7 cellular contexts compared by ENCODE assay signal in genomic region chr16:57985204-57986121, GRCh38. TPM values are rescaled to one million over a fixed set of nuclear protein-coding genes. Genes with fewer than 3 reads are reported as not detected.
A peak's percentile ranks its signal among the peaks of the same experiment; 100 is the strongest.
DNase-seq lines count a peak whose midpoint lies in the region; ATAC-seq and TF ChIP-seq lines count a peak whose summit lies in the region.

No MANE protein-coding gene starts in this region.

- CTCF ChIA-PET in HEK293T (lab: Yijun Ruan, JAX), result no interaction called here
- CTCF ChIA-PET in activated CD4-positive, alpha-beta memory T cell treated with anti-CD3 and anti-CD28 coated beads for 36 hours (lab: Charles Lee), result interaction anchor here (0.6 to 0.8 kb wide), 3 partner anchors 8 to 934 kb away, joined by 3 to 4 read pairs (median 3); partner anchors contain the start of gene USB1

- no peak overlapping the region for H3K27ac ChIP-seq in hepatocyte

- no peaks in the 10 kb centered on the region for H3K79me2 ChIP-seq in hepatocyte

- peak overlapping the region; percentile 87 for H3K4me3 Mint-ChIP-seq in activated CD4-positive, alpha-beta memory T cell treated with anti-CD3 and anti-CD28 coated beads for 36 hours

- no peaks in the 10 kb centered on the region for H3K27me3 ChIP-seq in hepatocyte
- H3K27me3 ChIP-seq in skeletal muscle satellite cell (ENCODE audit: control insufficient read depth, insufficient read depth, low read length), result peaks cover 49% of the 10 kb centered on the region

- DNase-seq in HEK293T (ENCODE audit: extremely low spot score) (peak; percentile 58), hepatocyte (ENCODE audit: low spot score) (peak; percentile 47), mucosa of gallbladder (ENCODE audit: low spot score) (no peak)
- DNase-seq in activated CD4-positive, alpha-beta memory T cell treated with anti-CD3 and anti-CD28 coated beads for 36 hours, result no peak

- WGBS in hepatocyte (ENCODE audit: low lambda C conversion rate, missing lambda C conversion rate), result 6% methylated on average over 36 of the region's 60 CpGs

- H3K4me1 Mint-ChIP-seq in activated CD4-positive, alpha-beta memory T cell treated with anti-CD3 and anti-CD28 coated beads for 36 hours (ENCODE audit: low read depth), result peaks cover 8% of the 10 kb centered on the region

- no peak overlapping the region for H3K9ac ChIP-seq in skeletal muscle satellite cell (ENCODE audit: low read depth, low read length)

- POLR2A ChIA-PET in HEK293T (lab: Yijun Ruan, JAX), result interaction anchor here (0.8 to 0.9 kb wide), 3 partner anchors 8 to 17 kb away, joined by 3 to 5 read pairs (median 3); no protein-coding TSS in a partner anchor
- POLR2A ChIA-PET in activated CD4-positive, alpha-beta memory T cell treated with anti-CD3 and anti-CD28 coated beads for 36 hours (lab: Charles Lee), result interaction anchor here (1.2 to 1.3 kb wide), 2 partner anchors 13 to 14 kb away, joined by 4 read pairs; partner anchors contain the start of gene ZNF319

- H3K4me2 ChIP-seq in hepatocyte (peak overlapping the region; percentile 93), skeletal muscle satellite cell (ENCODE audit: low read length) (peak overlapping the region; percentile 69)

- H3K9me3 ChIP-seq in hepatocyte (ENCODE audit: low read depth), result no peaks in the 10 kb centered on the region
- no peaks in the 10 kb centered on the region for H3K9me3 ChIP-seq in skeletal muscle satellite cell (replicated peaks; ENCODE audit: low read length)

- no peaks in the 10 kb centered on the region for H3K36me3 ChIP-seq in hepatocyte (replicated peaks; ENCODE audit: insufficient read depth, low read depth)
- H3K36me3 ChIP-seq in skeletal muscle satellite cell (ENCODE audit: insufficient read depth, low read length), result no peaks in the 10 kb centered on the region

- no peaks in the 10 kb centered on the region for H3K9me2 ChIP-seq in hepatocyte (replicated peaks; ENCODE audit: insufficient read depth)

- intact Hi-C loops in activated CD4-positive, alpha-beta memory T cell treated with anti-CD3 and anti-CD28 coated beads for 36 hours (cut with micrococcal nuclease), result loop anchor here (1.0 kb wide), 1 partner anchor 14 kb away; no protein-coding TSS in a partner anchor

- H3K4me1 ChIP-seq in hepatocyte (ENCODE audit: insufficient read depth), result peaks cover 11% of the 10 kb centered on the region
- H3K4me1 ChIP-seq in skeletal muscle satellite cell (ENCODE audit: control insufficient read depth, insufficient read depth, low read length), result peaks cover 5% of the 10 kb centered on the region

- TF ChIP-seq CTCF in hepatocyte (IDR thresholded peaks at IDR 0.05; ENCODE audit: poor library complexity), result no peak

- H3K9me3 Mint-ChIP-seq in activated CD4-positive, alpha-beta memory T cell treated with anti-CD3 and anti-CD28 coated beads for 36 hours, result no peaks in the 10 kb centered on the region

- ATAC-seq in GM21381 (IDR thresholded peaks at IDR 0.05; ENCODE audit: unreplicated experiment), result no peak
- no peak for ATAC-seq in GM19463 (IDR thresholded peaks at IDR 0.05; ENCODE audit: unreplicated experiment)

- H2AFZ ChIP-seq in hepatocyte, result peak overlapping the region; percentile 87

- H4K20me1 ChIP-seq in hepatocyte (ENCODE audit: insufficient read depth, poor library complexity, severe bottlenecking), result no peaks in the 10 kb centered on the region

- H3K4me3 ChIP-seq in hepatocyte, result peak overlapping the region; percentile 60
- H3K4me3 ChIP-seq in skeletal muscle satellite cell (ENCODE audit: low read length), result peak overlapping the region; percentile 62

- H3K27me3 Mint-ChIP-seq in activated CD4-positive, alpha-beta memory T cell treated with anti-CD3 and anti-CD28 coated beads for 36 hours, result no peaks in the 10 kb centered on the region

- H3K36me3 Mint-ChIP-seq in activated CD4-positive, alpha-beta memory T cell treated with anti-CD3 and anti-CD28 coated beads for 36 hours, result no peaks in the 10 kb centered on the region

- no peak overlapping the region for H3K27ac Mint-ChIP-seq in activated CD4-positive, alpha-beta memory T cell treated with anti-CD3 and anti-CD28 coated beads for 36 hours

TF ChIP-seq in HEK293T, 16 proteins besides CTCF, POLR2A, EP300 and RAD21:
- TF ChIP-seq ARNT (IDR thresholded peaks at IDR 0.05), result no peak
- no peak for TF ChIP-seq BHLHE40 (IDR thresholded peaks at IDR 0.05; ENCODE audit: borderline replicate concordance)
- TF ChIP-seq SUZ12 (IDR thresholded peaks at IDR 0.05), result no peak
- TF ChIP-seq FOXA1 (IDR thresholded peaks at IDR 0.05), result no peak
- TF ChIP-seq TARDBP (IDR thresholded peaks at IDR 0.05), result no peak
- TF ChIP-seq PKNOX1 (IDR thresholded peaks at IDR 0.05), result no peak

RNA-seq across cellular contexts. Expression of gene CNGB1, which starts 14.5 kb away (rescaled TPM):
- total RNA-seq in activated CD4-positive, alpha-beta memory T cell treated with anti-CD3 and anti-CD28 coated beads for 36 hours, result not detected
- total RNA-seq in hepatocyte, result not detected in 2 replicates
- polyA plus RNA-seq in hepatocyte, result not detected in 2 replicates
- not detected in 2 replicates for total RNA-seq in skeletal muscle satellite cell (2012; rRNA removed)
- 0.29 TPM for total RNA-seq in mucosa of gallbladder

RNA-seq across cellular contexts. Expression of gene ZNF319, which starts 15.0 kb away (rescaled TPM):
- 1 to 10 TPM; 6.5 to 8.1 TPM for total RNA-seq in activated CD4-positive, alpha-beta memory T cell treated with anti-CD3 and anti-CD28 coated beads for 36 hours
- total RNA-seq in hepatocyte (4.0 and 5.3 TPM in 2 replicates), mucosa of gallbladder (12.1 TPM)
- 5.2 and 8.3 TPM in 2 replicates for polyA plus RNA-seq in hepatocyte
- 2.8 and 5.2 TPM in 2 replicates for total RNA-seq in skeletal muscle satellite cell (2012; rRNA removed)

RNA-seq across cellular contexts. Expression of gene USB1, which starts 15.7 kb away (rescaled TPM):
- total RNA-seq in activated CD4-positive, alpha-beta memory T cell treated with anti-CD3 and anti-CD28 coated beads for 36 hours, result 10 to 100 TPM; 42.2 to 46.0 TPM
- total RNA-seq in hepatocyte (17.6 and 18.2 TPM in 2 replicates), mucosa of gallbladder (42.4 TPM)
- polyA plus RNA-seq in hepatocyte, result 45.3 and 47.7 TPM in 2 replicates
- total RNA-seq in skeletal muscle satellite cell (2012; rRNA removed), result 31.7 and 37.0 TPM in 2 replicates

RNA-seq across cellular contexts. Expression of gene MMP15, which starts 40.1 kb away (rescaled TPM):
- total RNA-seq in activated CD4-positive, alpha-beta memory T cell treated with anti-CD3 and anti-CD28 coated beads for 36 hours, result under 1 TPM; 0.46 to 0.71 TPM
- total RNA-seq in hepatocyte (34.2 and 39.0 TPM in 2 replicates), mucosa of gallbladder (109 TPM)
- polyA plus RNA-seq in hepatocyte, result 56.1 and 63.4 TPM in 2 replicates
- total RNA-seq in skeletal muscle satellite cell (2012; rRNA removed), result 3.3 and 4.3 TPM in 2 replicates

Comparison
In these comparisons a context has a peak if more than half of its experiments do, and no peak if none do; other contexts are left out.
1. DNase-seq: peak in HEK293T (single experiment) and hepatocyte (single experiment); none in activated CD4-positive, alpha-beta memory T cell treated with anti-CD3 and anti-CD28 coated beads for 36 hours (single experiment) and mucosa of gallbladder (single experiment).